In genomic region chr10:73879296-73880173, GRCh38 we compare ENCODE assay signal across 8 cellular contexts. TPM values are rescaled to one million over a fixed set of nuclear protein-coding genes. Genes with fewer than 3 reads are reported as not detected.
DNase-seq lines count a peak whose midpoint lies in the region; ATAC-seq and TF ChIP-seq lines count a peak whose summit lies in the region.

No MANE protein-coding gene starts in this region.

- H4K20me1 ChIP-seq in SK-N-SH (ENCODE audit: insufficient read depth) = no peaks in the 10 kb centered on the region

- no peaks in the 10 kb centered on the region for H3K36me3 Mint-ChIP-seq in glutamatergic neuron (ENCODE audit: unreplicated experiment)
- no peaks in the 10 kb centered on the region for H3K36me3 Mint-ChIP-seq in progenitor cell of endocrine pancreas (ENCODE audit: insufficient read depth)

- H3K4me1 ChIP-seq in SK-N-SH (ENCODE audit: control insufficient read depth in 1 of 2, insufficient read depth in 2 of 2, low read depth in 1 of 2, low read length in 1 of 2) (peaks cover 3% of the 10 kb centered on the region in 2 experiments; a peak in 2 of 4 replicates), upper lobe of left lung (peaks cover 12 to 31% (median 23%) of the 10 kb centered on the region in 4 donors)

- no peaks in the 10 kb centered on the region for H3K9me3 Mint-ChIP-seq in glutamatergic neuron (ENCODE audit: unreplicated experiment)
- no peaks in the 10 kb centered on the region for H3K9me3 Mint-ChIP-seq in progenitor cell of endocrine pancreas (ENCODE audit: low read depth)

- H3K4me2 ChIP-seq in SK-N-SH = no peak overlapping the region

- peaks cover 23% of the 10 kb centered on the region for H3F3A ChIP-seq in SK-N-SH (replicated peaks; ENCODE audit: insufficient read depth)

- H3K36me3 ChIP-seq in SK-N-SH (replicated peaks in 1 of 2; ENCODE audit: control insufficient read depth in 1 of 2, insufficient read depth in 2 of 2, low read length in 1 of 2) (no peaks in the 10 kb centered on the region), upper lobe of left lung (no peaks in the 10 kb centered on the region)

- no peak overlapping the region for H3K9ac ChIP-seq in SK-N-SH

- TF ChIP-seq EP300 in SK-N-SH (IDR thresholded peaks at IDR 0.05; ENCODE audit: borderline replicate concordance in 1 of 2, low read depth in 1 of 2, low read length in 1 of 2) (no peak), upper lobe of left lung (IDR thresholded peaks at IDR 0.05) (no peak)

- no peak for TF ChIP-seq POLR2A in upper lobe of left lung (IDR thresholded peaks at IDR 0.05)

- H3K27ac ChIP-seq in SK-N-SH (ENCODE audit: low read depth in 2 of 2, low read length in 1 of 2) (no peak overlapping the region), upper lobe of left lung (no peak overlapping the region)

- H3K4me3 ChIP-seq in SK-N-SH (ENCODE audit: low read depth in 2 of 2, low read length in 1 of 2) (no peak overlapping the region; a peak in 1 of 4 replicates), upper lobe of left lung (no peak overlapping the region)

- ATAC-seq in GM21825 (IDR thresholded peaks at IDR 0.05; ENCODE audit: unreplicated experiment) (peak; percentile 72), upper lobe of left lung (ENCODE audit: low FRiP score in 2 of 2) (peak; percentile 94)

- H3K27me3 Mint-ChIP-seq in glutamatergic neuron (ENCODE audit: unreplicated experiment) (peaks cover 2% of the 10 kb centered on the region), progenitor cell of endocrine pancreas (peaks cover 43% of the 10 kb centered on the region)

- DNase-seq in ELR (ENCODE audit: low read depth) (peak; percentile 92), SK-N-SH (peak; percentile 89), glutamatergic neuron (peak; percentile 89), progenitor cell of endocrine pancreas (ENCODE audit: low spot score, unreplicated experiment) (peak; percentile 58), upper lobe of left lung (peak; percentile 91 to 94)
- peak; percentile 93 for DNase-seq in activated naive CD4-positive, alpha-beta T cell treated with Interleukin-2 at 50 U/mL for 16 hours

- no peak overlapping the region for H3K4me3 Mint-ChIP-seq in glutamatergic neuron (ENCODE audit: unreplicated experiment)
- no peak overlapping the region for H3K4me3 Mint-ChIP-seq in progenitor cell of endocrine pancreas (ENCODE audit: low read depth)

- H3K9me3 ChIP-seq in SK-N-SH = no peaks in the 10 kb centered on the region
- H3K9me3 ChIP-seq in upper lobe of left lung = no peaks in the 10 kb centered on the region

- H3K27me3 ChIP-seq in SK-N-SH (ENCODE audit: insufficient read depth) (no peaks in the 10 kb centered on the region), upper lobe of left lung (no peaks in the 10 kb centered on the region)

- no peaks in the 10 kb centered on the region for H3K79me2 ChIP-seq in SK-N-SH (ENCODE audit: insufficient read depth)

- CTCF ChIA-PET in SK-N-SH (lab: Yijun Ruan, JAX) = interaction anchor here (0.6 to 37.3 kb wide), 47 partner anchors 9 to 1252 kb away, joined by 3 to 753 read pairs (median 4); partner anchors contain the start of gene PLAU

- H2AFZ ChIP-seq in SK-N-SH (ENCODE audit: low read depth) = peak overlapping the region; percentile 72

- H3K4me1 Mint-ChIP-seq in glutamatergic neuron (ENCODE audit: low read depth, unreplicated experiment) (no peaks in the 10 kb centered on the region), progenitor cell of endocrine pancreas (ENCODE audit: low read depth) (peaks cover 4% of the 10 kb centered on the region)

- H3K9me2 ChIP-seq in SK-N-SH = no peaks in the 10 kb centered on the region

- peak; percentile 92 for TF ChIP-seq CTCF in LNCAP (IDR thresholded peaks at IDR 0.05)
- peak; percentile 91 for TF ChIP-seq CTCF in SK-N-SH (IDR thresholded peaks at IDR 0.05)
- peak; percentile 95 for TF ChIP-seq CTCF in glutamatergic neuron (IDR thresholded peaks at IDR 0.05; ENCODE audit: partially characterized antibody, unreplicated experiment)
- peak; percentile 92 for TF ChIP-seq CTCF in progenitor cell of endocrine pancreas (IDR thresholded peaks at IDR 0.05; ENCODE audit: unreplicated experiment)
- peak; percentile 95 to 98 (median 96) for TF ChIP-seq CTCF in upper lobe of left lung (IDR thresholded peaks at IDR 0.05)

- TF ChIP-seq RAD21 in SK-N-SH (IDR thresholded peaks at IDR 0.05; ENCODE audit: low read length) = peak; percentile 87

- 17% methylated on average over 14 of the region's 14 CpGs for WGBS in SK-N-SH (ENCODE audit: low lambda C conversion rate)
- 13% methylated on average over 14 of the region's 14 CpGs for WGBS in upper lobe of left lung, 2 donors

- H3K27ac Mint-ChIP-seq in glutamatergic neuron (ENCODE audit: unreplicated experiment) = peak overlapping the region; percentile 72
- H3K27ac Mint-ChIP-seq in progenitor cell of endocrine pancreas = no peak overlapping the region

- POLR2A ChIA-PET in SK-N-SH (lab: Yijun Ruan, JAX) = interaction anchor here (0.7 to 2.1 kb wide), 2 partner anchors 27 to 1286 kb away, joined by 3 to 7 read pairs; no protein-coding TSS in a partner anchor

TF ChIP-seq in SK-N-SH, 30 proteins besides CTCF, POLR2A, EP300 and RAD21 (continues in another document):
- TF ChIP-seq SIN3A (IDR thresholded peaks at IDR 0.05; ENCODE audit: borderline replicate concordance, low read depth, low read length) = peak; percentile 80; the same call in 1 of the 2 replicates
- 0 out of 2 replicates have a peak, but pooled peaks have one; percentile 43 for TF ChIP-seq RFX5 (IDR thresholded peaks at IDR 0.05; ENCODE audit: low read length)
- TF ChIP-seq FOSL2 (IDR thresholded peaks at IDR 0.05; ENCODE audit: borderline replicate concordance, low read depth) = no peak
- no peak for TF ChIP-seq ELF1 (IDR thresholded peaks at IDR 0.05)
- TF ChIP-seq NRF1 (IDR thresholded peaks at IDR 0.05; ENCODE audit: low read depth, low read length) = no peak
- TF ChIP-seq MXI1 (IDR thresholded peaks at IDR 0.05; ENCODE audit: low read depth, low read length) = peak; percentile 98
- TF ChIP-seq USF1 (IDR thresholded peaks at IDR 0.05; ENCODE audit: borderline replicate concordance, low read depth) = no peak
- no peak for TF ChIP-seq JUND (IDR thresholded peaks at IDR 0.05)
- no peak for TF ChIP-seq IRF3 (IDR thresholded peaks at IDR 0.05; ENCODE audit: low read depth, low read length)
- TF ChIP-seq MAX (IDR thresholded peaks at IDR 0.05; ENCODE audit: low read depth) = peak; percentile 73; the same call in 1 of the 2 replicates
- TF ChIP-seq REST (IDR thresholded peaks at IDR 0.05; ENCODE audit: low read depth, low read length) = no peak
- TF ChIP-seq SMC3 (IDR thresholded peaks at IDR 0.05; ENCODE audit: low read depth, low read length) = peak; percentile 93

RNA-seq across cellular contexts. Expression of gene CAMK2G, which starts 5.2 kb away (rescaled TPM):
- 41.4 and 52.2 TPM in 2 replicates for polyA plus RNA-seq in SK-N-SH (2012; rRNA removed)
- 29.0 and 35.7 TPM in 2 replicates for polyA plus RNA-seq in SK-N-SH (2012; cell fraction: cytosol; rRNA removed)
- 103 and 119 TPM in 2 replicates for polyA plus RNA-seq in SK-N-SH (2012; cell fraction: nucleus; rRNA removed)
- 25.9 TPM for total RNA-seq in glutamatergic neuron (ENCODE audit: unreplicated experiment)
- total RNA-seq in progenitor cell of endocrine pancreas = 20.8 and 24.5 TPM in 2 replicates
- total RNA-seq in upper lobe of left lung = 10 to 100 TPM; 25.7 to 52.3 (median 43.0) TPM

RNA-seq across cellular contexts. Expression of gene PLAU, which starts 31.4 kb away (rescaled TPM):
- 159 and 200 TPM in 2 replicates for polyA plus RNA-seq in SK-N-SH (2012; rRNA removed)
- polyA plus RNA-seq in SK-N-SH (2012; cell fraction: cytosol; rRNA removed) = 163 and 191 TPM in 2 replicates
- polyA plus RNA-seq in SK-N-SH (2012; cell fraction: nucleus; rRNA removed) = 211 and 277 TPM in 2 replicates
- total RNA-seq in glutamatergic neuron (ENCODE audit: unreplicated experiment) (0.59 TPM), progenitor cell of endocrine pancreas (0.38 and 0.93 TPM in 2 replicates), upper lobe of left lung (10 to 100 TPM in 3 of 6 donors, 1 to 10 TPM in 3; 8.2 to 38.8 (median 12.4) TPM)
